In genomic region chr7:82517059-82517458, GRCh38 we compare ENCODE assay signal across 34 cellular contexts.
"Had no signal": no experiment of that assay in that cellular context is flagged by ENCODE, and none has a peak within 500 bp of the region (broad histone marks: within the 10 kb centered on the region; RNA-seq: fewer than 3 reads in every experiment).

No MANE protein-coding gene starts in this region.

- H3K27ac ChIP-seq: adrenal gland, ascending aorta, breast epithelium, cardiac muscle cell, colonic mucosa, WERI-Rb-1 had no signal

- H3K27me3 Mint-ChIP-seq: activated B cell treated with CpG ODN at 0.5 μM for 24 hours; activated T-helper 17 cell treated with anti-CD3 and anti-CD28 coated beads, Interleukin-2, amount 50 U/mL, for 72 hours had no signal

- H3K4me1 Mint-ChIP-seq: activated B cell treated with CpG ODN at 0.5 μM for 24 hours; activated naive CD4-positive, alpha-beta T cell treated with anti-CD3 and anti-CD28 coated beads, Interleukin-2, amount 50 U/mL, for 24 hours; activated naive CD8-positive, alpha-beta T cell treated with anti-CD3 and anti-CD28 coated beads for 36 hours; activated naive CD8-positive, alpha-beta T cell treated with anti-CD3 and anti-CD28 coated beads, Interleukin-2, amount 50 U/mL, for 24 hours; activated T-helper 17 cell treated with anti-CD3 and anti-CD28 coated beads, Interleukin-2, amount 50 U/mL, for 72 hours had no signal

- H3K36me3 Mint-ChIP-seq: activated naive CD4-positive, alpha-beta T cell treated with anti-CD3 and anti-CD28 coated beads, Interleukin-2, amount 50 U/mL, for 24 hours; activated naive CD8-positive, alpha-beta T cell treated with anti-CD3 and anti-CD28 coated beads for 36 hours; brain had no signal

- H3K4me1 ChIP-seq: adrenal gland, ascending aorta, breast epithelium, colonic mucosa had no signal

- H3K9me3 ChIP-seq: adrenal gland, ascending aorta, breast epithelium, colonic mucosa had no signal

- DNase-seq: activated B cell treated with CpG ODN at 0.5 μM for 24 hours; activated CD4-positive, alpha-beta T cell treated with anti-CD3 and anti-CD28 coated beads for 48 hours; activated CD4-positive, alpha-beta T cell treated with anti-CD3 and anti-CD28 coated beads, Interleukin-2, amount 50 U/mL, for 1 hour; activated CD4-positive, alpha-beta T cell treated with anti-CD3 and anti-CD28 coated beads, Interleukin-2, amount 50 U/mL, for 48 hours; activated CD8-positive, alpha-beta memory T cell treated with anti-CD3 and anti-CD28 coated beads for 24 hours; activated CD8-positive, alpha-beta T cell treated with anti-CD3 and anti-CD28 coated beads for 36 hours; activated effector memory CD4-positive, alpha-beta T cell treated with Interleukin-2 at 50 U/mL for 16 hours; activated gamma-delta T cell treated with Interleukin-2 at 50 U/mL for 16 hours; activated naive CD4-positive, alpha-beta T cell treated with anti-CD3 and anti-CD28 coated beads for 36 hours; activated naive CD8-positive, alpha-beta T cell treated with anti-CD3 and anti-CD28 coated beads for 36 hours; activated naive CD8-positive, alpha-beta T cell treated with anti-CD3 and anti-CD28 coated beads, Interleukin-2, amount 50 U/mL, for 24 hours; activated T-cell treated with anti-CD3 and anti-CD28 coated beads, Interleukin-2, amount 50 U/mL, for 4 hours; adrenal gland; amygdala; central memory CD4-positive, alpha-beta T cell; cerebellar nuclear complex; colonic mucosa; effector CD8-positive, alpha-beta T cell; foreskin fibroblast; head of caudate nucleus; hippocampal formation; T1000; WERI-Rb-1 had no signal

- H3K27ac Mint-ChIP-seq: activated B cell treated with CpG ODN at 0.5 μM for 24 hours; activated CD8-positive, alpha-beta T cell treated with anti-CD3 and anti-CD28 coated beads for 36 hours; activated naive CD4-positive, alpha-beta T cell treated with anti-CD3 and anti-CD28 coated beads for 36 hours; activated naive CD4-positive, alpha-beta T cell treated with anti-CD3 and anti-CD28 coated beads, Interleukin-2, amount 50 U/mL, for 24 hours; activated naive CD8-positive, alpha-beta T cell treated with anti-CD3 and anti-CD28 coated beads for 36 hours; activated naive CD8-positive, alpha-beta T cell treated with anti-CD3 and anti-CD28 coated beads, Interleukin-2, amount 50 U/mL, for 24 hours; activated T-helper 17 cell treated with anti-CD3 and anti-CD28 coated beads, Interleukin-2, amount 50 U/mL, for 72 hours; T-helper 2 cell treated with Interferon-gamma antibody and Interleukin-4, amounts not matched to agents 5 μg/mL and 100 μg/mL, for 36 hours had no signal

- FAIRE-seq: endometrium, frontal cortex had no signal

- ATAC-seq: activated CD4-positive, CD25-positive, alpha-beta regulatory T cell treated with anti-CD3 and anti-CD28 coated beads, Interleukin-2, amount 50 U/mL, for 24 hours; activated CD8-positive, alpha-beta T cell treated with anti-CD3 and anti-CD28 coated beads for 36 hours; activated naive CD8-positive, alpha-beta T cell treated with anti-CD3 and anti-CD28 coated beads, Interleukin-2, amount 50 U/mL, for 24 hours; activated T-cell treated with anti-CD3 and anti-CD28 coated beads, Interleukin-2, amount 50 U/mL, for 4 hours; activated T-helper 17 cell treated with anti-CD3 and anti-CD28 coated beads, Interleukin-2, amount 50 U/mL, for 72 hours; esophagus mucosa had no signal

- H3K4me3 Mint-ChIP-seq: activated B cell treated with CpG ODN at 0.5 μM for 24 hours; activated CD8-positive, alpha-beta T cell treated with anti-CD3 and anti-CD28 coated beads for 36 hours; activated naive CD4-positive, alpha-beta T cell treated with anti-CD3 and anti-CD28 coated beads for 36 hours; activated naive CD4-positive, alpha-beta T cell treated with anti-CD3 and anti-CD28 coated beads, Interleukin-2, amount 50 U/mL, for 24 hours; activated naive CD8-positive, alpha-beta T cell treated with anti-CD3 and anti-CD28 coated beads for 36 hours; activated naive CD8-positive, alpha-beta T cell treated with anti-CD3 and anti-CD28 coated beads, Interleukin-2, amount 50 U/mL, for 24 hours; activated T-cell treated with anti-CD3 and anti-CD28 coated beads, Interleukin-2, amount 50 U/mL, for 4 hours; activated T-helper 17 cell treated with anti-CD3 and anti-CD28 coated beads, Interleukin-2, amount 50 U/mL, for 72 hours; brain; T-helper 2 cell treated with Interferon-gamma antibody and Interleukin-4, amounts not matched to agents 5 μg/mL and 100 μg/mL, for 36 hours had no signal

- H3K4me3 ChIP-seq: adrenal gland, ascending aorta, breast epithelium, cardiac muscle cell, colonic mucosa had no signal

- H3K27me3 ChIP-seq: adrenal gland, ascending aorta, breast epithelium, cardiac muscle cell, colonic mucosa had no signal

- H3K36me3 ChIP-seq: adrenal gland, ascending aorta, breast epithelium, cardiac muscle cell, colonic mucosa, WERI-Rb-1 had no signal

- H3K9me3 Mint-ChIP-seq: activated CD8-positive, alpha-beta T cell treated with anti-CD3 and anti-CD28 coated beads for 36 hours; activated naive CD8-positive, alpha-beta T cell treated with anti-CD3 and anti-CD28 coated beads for 36 hours; activated naive CD8-positive, alpha-beta T cell treated with anti-CD3 and anti-CD28 coated beads, Interleukin-2, amount 50 U/mL, for 24 hours had no signal
